Comparison of ENCODE assay signal across 7 cellular contexts in genomic region chr7:100867040-100867795, GRCh38. TPM values are rescaled to one million over a fixed set of nuclear protein-coding genes. Genes with fewer than 3 reads are reported as not detected.
DNase-seq lines count a peak whose midpoint lies in the region; TF ChIP-seq lines count a peak whose summit lies in the region.

A gene with protein sequence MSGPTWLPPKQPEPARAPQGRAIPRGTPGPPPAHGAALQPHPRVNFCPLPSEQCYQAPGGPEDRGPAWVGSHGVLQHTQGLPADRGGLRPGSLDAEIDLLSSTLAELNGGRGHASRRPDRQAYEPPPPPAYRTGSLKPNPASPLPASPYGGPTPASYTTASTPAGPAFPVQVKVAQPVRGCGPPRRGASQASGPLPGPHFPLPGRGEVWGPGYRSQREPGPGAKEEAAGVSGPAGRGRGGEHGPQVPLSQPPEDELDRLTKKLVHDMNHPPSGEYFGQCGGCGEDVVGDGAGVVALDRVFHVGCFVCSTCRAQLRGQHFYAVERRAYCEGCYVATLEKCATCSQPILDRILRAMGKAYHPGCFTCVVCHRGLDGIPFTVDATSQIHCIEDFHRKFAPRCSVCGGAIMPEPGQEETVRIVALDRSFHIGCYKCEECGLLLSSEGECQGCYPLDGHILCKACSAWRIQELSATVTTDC (plus strand): TSS chr7:100867387. CDS start chr7:100867498, 111 bp downstream.

- H3K9me3 ChIP-seq in Loucy (ENCODE audit: insufficient read depth, low read depth, low read length), result no peaks in the 10 kb centered on the region

- peak within 1 kb of the TSS; percentile 95 for H3K27ac Mint-ChIP-seq in endothelial cell (ENCODE audit: unreplicated experiment)

- H3K9ac ChIP-seq in Loucy (ENCODE audit: low read depth, low read length, poor library complexity, severe bottlenecking), result peak within 1 kb of the TSS; percentile 97

- no peak for TF ChIP-seq CTCF in Loucy (conservative IDR thresholded peaks at IDR 0.05; ENCODE audit: low read length)
- TF ChIP-seq CTCF in endothelial cell (IDR thresholded peaks at IDR 0.05; ENCODE audit: unreplicated experiment), result no peak

- peak; percentile 42 for TF ChIP-seq POLR2A in GM18951 (IDR thresholded peaks at IDR 0.05; ENCODE audit: extremely low read depth, insufficient read depth, insufficient read length)

- peak; percentile 87 for DNase-seq in activated CD8-positive, alpha-beta memory T cell treated with anti-CD3 and anti-CD28 coated beads for 24 hours
- peak; percentile 70 for DNase-seq in endothelial cell (ENCODE audit: low spot score)
- peak; percentile 95 for DNase-seq in mesenteric fat pad (ENCODE audit: low spot score)
- peak; percentile 59 for DNase-seq in stimulated activated CD8-positive, alpha-beta memory T cell treated with anti-CD3 and anti-CD28 coated beads, Interleukin-4, amount 100 ng/mL, for 24 hours (ENCODE audit: low read depth)
- DNase-seq in NOMO-1 treated with DMSO at 0.1 percent for 48 hours (lab: John Stamatoyannopoulos, UW; ENCODE audit: unreplicated experiment), result no peak

- no peaks in the 10 kb centered on the region for H3K27me3 ChIP-seq in Loucy (ENCODE audit: insufficient read depth, low read length, poor library complexity, severe bottlenecking)

- H3K36me3 ChIP-seq in Loucy (ENCODE audit: insufficient read depth, low read length), result peaks cover 4% of the 10 kb centered on the region; the same call in 1 of the 2 replicates

- no peaks in the 10 kb centered on the region for H3F3A ChIP-seq in Loucy (ENCODE audit: low read depth)

- H3K27me3 Mint-ChIP-seq in endothelial cell (ENCODE audit: unreplicated experiment), result peaks cover 13% of the 10 kb centered on the region

- H3K9me3 Mint-ChIP-seq in endothelial cell (ENCODE audit: unreplicated experiment), result no peaks in the 10 kb centered on the region

- no peaks in the 10 kb centered on the region for H4K20me1 ChIP-seq in Loucy (ENCODE audit: insufficient read depth, low read length, poor library complexity, severe bottlenecking)

- peak within 1 kb of the TSS; percentile 73 for H2AFZ ChIP-seq in Loucy (ENCODE audit: low read length)

- H3K79me2 ChIP-seq in Loucy (ENCODE audit: insufficient read depth, low read length), result peaks cover 29% of the 10 kb centered on the region

- H3K4me3 Mint-ChIP-seq in endothelial cell (ENCODE audit: unreplicated experiment), result peak within 1 kb of the TSS; percentile 95

- peaks cover 12% of the 10 kb centered on the region for H3K4me1 ChIP-seq in Loucy (ENCODE audit: insufficient read depth, low read length, poor library complexity, severe bottlenecking)

- peak within 1 kb of the TSS; percentile 87 for H3K4me2 ChIP-seq in Loucy (ENCODE audit: low read depth, low read length, poor library complexity, severe bottlenecking)

- H3K36me3 Mint-ChIP-seq in endothelial cell (ENCODE audit: low read depth, unreplicated experiment), result peaks cover 26% of the 10 kb centered on the region

- no peaks in the 10 kb centered on the region for H3K9me2 ChIP-seq in Loucy (replicated peaks; ENCODE audit: low read depth, low read length)

- H3K4me3 ChIP-seq in Loucy (ENCODE audit: low read length, poor library complexity, severe bottlenecking), result peak within 1 kb of the TSS; percentile 79

- peaks cover 21% of the 10 kb centered on the region for H3K4me1 Mint-ChIP-seq in endothelial cell (ENCODE audit: unreplicated experiment)

- in situ Hi-C loops in GM18951 (cut with MboI; ENCODE audit: low sequenced_read_pairs, unreplicated experiment), result no loop called here

RNA-seq across cellular contexts. Expression of the gene that starts here (rescaled TPM):
- total RNA-seq in endothelial cell (ENCODE audit: unreplicated experiment) (93.8 TPM), mesenteric fat pad (71.0 TPM)
